Comparison of ENCODE assay signal across 15 cellular contexts in the genomic region with DNA sequence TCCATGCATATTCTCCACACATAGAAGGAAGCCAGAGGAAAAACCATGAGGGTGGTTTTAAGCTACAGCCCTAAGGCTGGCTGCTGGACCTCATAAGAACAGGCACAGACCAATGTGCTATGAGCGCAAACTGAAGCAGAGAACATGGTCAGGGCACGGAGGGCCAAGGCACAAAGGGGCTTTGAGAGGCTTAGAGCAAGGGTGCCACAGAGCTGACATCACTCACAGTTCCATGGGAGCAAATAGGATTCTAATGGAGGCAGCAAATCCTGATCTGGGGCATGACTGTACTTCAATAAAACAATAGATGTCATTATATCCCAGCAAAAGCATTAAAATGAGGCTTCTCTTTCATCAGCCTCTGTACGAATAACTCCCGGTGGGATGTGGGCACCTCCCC.
DNase-seq lines count a peak whose midpoint lies in the region; ATAC-seq, FAIRE-seq and TF ChIP-seq lines count a peak whose summit lies in the region.
"Had no signal": no experiment of that assay in that cellular context is flagged by ENCODE, and none has a peak within 500 bp of the region (broad histone marks: within the 10 kb centered on the region; RNA-seq: fewer than 3 reads in every experiment).

No MANE protein-coding gene starts in this region.

- H3K4me3 ChIP-seq in gastroesophageal sphincter (no peak overlapping the region), tibial nerve (no peak overlapping the region)

- TF ChIP-seq POLR2A in gastroesophageal sphincter (IDR thresholded peaks at IDR 0.05) (no peak), tibial nerve (IDR thresholded peaks at IDR 0.05) (no peak)

- peaks cover 0 to 3% of the 10 kb centered on the region in 2 donors for H3K36me3 ChIP-seq in gastroesophageal sphincter
- H3K36me3 ChIP-seq in tibial nerve = no peaks in the 10 kb centered on the region
- H3K36me3 ChIP-seq: BE2C had no signal

- DNase-seq in SK-MEL-5 (ENCODE audit: low read depth, low spot score) = peak; percentile 63
- DNase-seq in nucleus accumbens (lab: John Stamatoyannopoulos, UW) = peak in 48 of 56 donors; percentile 20 to 89 (median 68)
- no peak for DNase-seq in tibial nerve (ENCODE audit: low spot score in 2 of 2)
- no peak for DNase-seq in activated CD8-positive, alpha-beta memory T cell treated with anti-CD3 and anti-CD28 coated beads, Interleukin-2, amount 50 U/mL, for 48 hours
- no peak for DNase-seq in HuH-7 (ENCODE audit: low spot score)
- DNase-seq in D721Med (ENCODE audit: insufficient read length, low spot score) = no peak
- DNase-seq: ACHN, BE2C, NCI-H187 treated with DMSO at 0.1 percent for 48 hours, NCI-H2171, NCI-H446 treated with DMSO at 0.1 percent for 48 hours, NCI-H748 treated with DMSO at 0.1 percent for 48 hours had no signal

- H3K27ac ChIP-seq in gastroesophageal sphincter (no peak overlapping the region), tibial nerve (peak overlapping the region in 3 of 4 donors; percentile 38 to 85 (median 64))

- ATAC-seq in gastroesophageal sphincter = peak; percentile 36
- ATAC-seq: Right ventricle myocardium inferior had no signal

- H3K4me1 ChIP-seq in gastroesophageal sphincter (peaks cover 0 to 6% (median 0%) of the 10 kb centered on the region in 3 donors), tibial nerve (peaks cover 0 to 37% (median 14%) of the 10 kb centered on the region in 4 donors)
- H3K4me1 ChIP-seq: BE2C had no signal

- 60 to 82% methylated on average over 1 to 4 of the region's 4 CpGs for WGBS in gastroesophageal sphincter (ENCODE audit: low coverage in 1 of 2), 2 donors
- 54 to 60% methylated on average over 4 of the region's 4 CpGs for WGBS in tibial nerve, 2 donors

- no peak for TF ChIP-seq CTCF in gastroesophageal sphincter (IDR thresholded peaks at IDR 0.05)
- no peak for TF ChIP-seq CTCF in tibial nerve (IDR thresholded peaks at IDR 0.05)
- TF ChIP-seq CTCF in D721Med (IDR thresholded peaks at IDR 0.05; ENCODE audit: insufficient read depth, missing control alignments) = no peak

- H3K9me3 ChIP-seq in gastroesophageal sphincter (no peaks in the 10 kb centered on the region), tibial nerve (no peaks in the 10 kb centered on the region)
- H3K9me3 ChIP-seq: BE2C had no signal

- TF ChIP-seq EP300 in gastroesophageal sphincter (IDR thresholded peaks at IDR 0.05) (no peak), tibial nerve (IDR thresholded peaks at IDR 0.05) (no peak)

- H3K27me3 ChIP-seq in gastroesophageal sphincter (no peaks in the 10 kb centered on the region), tibial nerve (no peaks in the 10 kb centered on the region)

- FAIRE-seq in D721Med (lab: Jason Lieb, UNC) = no peak
- FAIRE-seq: H1 had no signal

- in situ Hi-C loops in SK-MEL-5 (cut with HindIII; ENCODE audit: low pct_unique_long_range_greater_than_20kb, low sequenced_read_pairs) = no loop called here

Comparison
In these comparisons a context has a peak if more than half of its experiments do, and no peak if none do; other contexts are left out.
1. DNase-seq: peak in SK-MEL-5 (single experiment) and nucleus accumbens (48 of 56); none in tibial nerve (0 of 2), activated CD8-positive, alpha-beta memory T cell treated with anti-CD3 and anti-CD28 coated beads, Interleukin-2, amount 50 U/mL, for 48 hours (single experiment), HuH-7 (single experiment) and D721Med (single experiment).
2. H3K27ac ChIP-seq: peak in tibial nerve (3 of 4); none in gastroesophageal sphincter (0 of 4).